ENCODE assay signal across 1 cellular context in genomic region chr6:159719287-159719686, GRCh38.
TF ChIP-seq lines count a peak whose summit lies in the region.

No MANE protein-coding gene starts in this region.

TF ChIP-seq in endothelial cell of umbilical vein, 7 proteins besides CTCF, POLR2A, EP300 and RAD21 (continued from another document):
- TF ChIP-seq JUN (IDR thresholded peaks at IDR 0.05; ENCODE audit: borderline replicate concordance, insufficient read depth, insufficient read length, low read depth) (no peak), GATA2 (IDR thresholded peaks at IDR 0.05; ENCODE audit: insufficient read depth, insufficient read length, low read depth, low read length) (no peak), POLR2AphosphoS5 (IDR thresholded peaks at IDR 0.05; ENCODE audit: insufficient read depth, low read depth, low read length) (no peak), MAX (IDR thresholded peaks at IDR 0.05; ENCODE audit: insufficient read depth, insufficient read length) (no peak), MYC (IDR thresholded peaks at IDR 0.05; ENCODE audit: low read depth, low read length) (no peak)
